Comparison of ENCODE assay signal across 8 cellular contexts in the genomic region with DNA sequence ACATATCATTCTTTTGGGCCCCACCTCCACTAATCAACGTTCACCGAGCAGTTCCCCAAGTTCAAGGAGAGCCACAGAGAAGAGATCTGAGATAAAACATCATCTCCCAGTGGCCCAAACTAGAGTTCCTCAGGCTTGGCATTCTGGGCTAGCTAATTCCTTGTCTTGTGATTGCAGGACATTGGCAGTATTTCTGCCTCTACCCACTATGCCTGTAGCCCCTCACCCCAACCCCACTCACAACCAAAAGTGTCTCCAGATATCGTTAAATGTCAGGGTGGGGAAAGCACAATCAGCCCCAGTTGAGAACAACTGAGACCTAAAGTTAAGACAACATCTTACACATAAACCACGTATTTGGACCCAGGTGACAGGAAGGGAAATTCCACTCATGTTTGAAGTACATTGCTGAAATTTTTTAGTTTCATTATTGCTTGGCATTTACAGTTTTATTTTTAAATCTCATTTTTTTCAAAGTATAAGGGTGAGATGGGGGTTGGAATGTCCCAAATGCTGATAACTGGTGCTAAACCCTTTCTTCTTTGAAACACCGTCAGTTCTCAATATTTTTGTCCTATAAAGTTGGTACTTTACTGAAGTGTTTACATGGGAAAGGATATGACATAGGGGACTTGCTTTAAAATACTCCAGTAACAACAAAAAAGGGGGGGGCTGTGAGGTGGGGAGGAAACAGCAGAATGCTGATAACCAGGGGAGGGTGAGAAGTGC. TPM values are rescaled to one million over a fixed set of nuclear protein-coding genes. Genes with fewer than 3 reads are reported as not detected.
DNase-seq lines count a peak whose midpoint lies in the region; ATAC-seq and TF ChIP-seq lines count a peak whose summit lies in the region.

No MANE protein-coding gene starts in this region.

- DNase-seq in AG10803 (ENCODE audit: low read depth) (peak; percentile 76), erythroblast (lab: John Stamatoyannopoulos, UW) (peak; percentile 19 to 26), psoas muscle (no peak), nucleus accumbens (lab: John Stamatoyannopoulos, UW) (no peak), HuH-7 (ENCODE audit: low spot score) (no peak)
- DNase-seq in activated CD4-positive, alpha-beta T cell treated with anti-CD3 and anti-CD28 coated beads, Interleukin-2, amount 50 U/mL, for 1 hour, result peak; percentile 21

- peak overlapping the region; percentile 74 for H3K27ac ChIP-seq in psoas muscle

- no peak for TF ChIP-seq POLR2A in erythroblast (IDR thresholded peaks at IDR 0.05; ENCODE audit: low read length)

- intact Hi-C loops in psoas muscle (cut with DNase I), result loop anchor here in 1 of 2 donors (5.0 kb wide), 1 partner anchor 36 kb away; no protein-coding TSS in a partner anchor

- H3K4me3 ChIP-seq in AG10803 (ENCODE audit: low read length), result peak overlapping the region; percentile 38
- peak overlapping the region; percentile 33 for H3K4me3 ChIP-seq in psoas muscle

- H3K27me3 ChIP-seq in psoas muscle (ENCODE audit: insufficient read depth in 3 of 3, low read length in 2 of 3), result no peaks in the 10 kb centered on the region

- peaks cover 0 to 37% of the 10 kb centered on the region in 2 donors for H3K36me3 ChIP-seq in psoas muscle (ENCODE audit: insufficient read depth in 1 of 2, low read depth in 1 of 2)

- H3K9me3 ChIP-seq in psoas muscle, result no peaks in the 10 kb centered on the region

- H3K4me1 ChIP-seq in psoas muscle, result peaks cover 44% of the 10 kb centered on the region

- TF ChIP-seq CTCF in AG10803 (conservative IDR thresholded peaks at IDR 0.05; ENCODE audit: low read length), result no peak
- TF ChIP-seq CTCF in psoas muscle (IDR thresholded peaks at IDR 0.05), result no peak

- peak; percentile 61 for ATAC-seq in GM19043 (IDR thresholded peaks at IDR 0.05; ENCODE audit: low read depth, unreplicated experiment)
- peak; percentile 62 for ATAC-seq in HG03457 (IDR thresholded peaks at IDR 0.05; ENCODE audit: unreplicated experiment)
- ATAC-seq in psoas muscle, result peak in 3 of 4 donors; percentile 9 to 27 (median 16)

- 14 to 29% (median 19%) methylated on average over 5 of the region's 5 CpGs for WGBS in psoas muscle, 3 donors

RNA-seq across cellular contexts. Expression of a gene that starts 13.6 kb away (rescaled TPM):
- 10 to 100 TPM; 23.4 to 69.6 (median 40.0) TPM for total RNA-seq in psoas muscle
- polyA plus RNA-seq in psoas muscle, result 10 to 100 TPM; 11.7 to 30.7 (median 19.7) TPM

RNA-seq across cellular contexts. Expression of a gene that starts 40.8 kb away (rescaled TPM):
- 10 to 100 TPM; 21.3 to 37.2 (median 33.5) TPM for total RNA-seq in psoas muscle
- polyA plus RNA-seq in psoas muscle, result 10 to 100 TPM; 38.8 to 49.1 (median 40.5) TPM

Comparison
In these comparisons a context has a peak if more than half of its experiments do, and no peak if none do; other contexts are left out.
1. DNase-seq: peak in AG10803 (single experiment), activated CD4-positive, alpha-beta T cell treated with anti-CD3 and anti-CD28 coated beads, Interleukin-2, amount 50 U/mL, for 1 hour (single experiment) and erythroblast (2 of 2); none in psoas muscle (0 of 2), nucleus accumbens (0 of 56) and HuH-7 (single experiment).
2. Peak in every context shown above with its lines, with median percentiles within 50 percentile points of each other: ATAC-seq.